Comparison of ENCODE assay signal across 8 cellular contexts in the genomic region with DNA sequence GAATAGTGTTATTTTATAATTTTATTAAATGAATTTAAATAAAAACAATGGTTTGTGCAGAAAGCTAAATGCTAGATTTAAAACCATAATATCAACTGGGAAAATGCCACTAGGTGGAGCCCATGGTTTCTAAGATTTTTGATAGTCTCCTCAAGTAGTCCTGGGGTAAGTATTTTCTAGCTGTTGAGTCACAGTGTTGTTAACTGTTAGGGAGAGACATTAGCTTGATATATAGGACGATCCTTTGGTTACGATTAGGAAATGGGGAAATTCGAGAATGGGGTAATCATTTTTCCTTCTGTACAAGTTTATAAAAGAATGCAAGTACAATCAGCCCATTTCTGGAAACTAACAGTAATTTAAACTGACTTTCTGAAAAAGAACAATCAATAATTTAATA.
A peak's percentile ranks its signal among the peaks of the same experiment; 100 is the strongest.
DNase-seq lines count a peak whose midpoint lies in the region; ATAC-seq and TF ChIP-seq lines count a peak whose summit lies in the region.

No MANE protein-coding gene starts in this region.

- intact Hi-C loops in IMR-90 (cut with micrococcal nuclease), result loop anchor here (1.0 to 10.0 kb wide), 6 partner anchors 311 to 949 kb away; no protein-coding TSS in a partner anchor

- no peak overlapping the region for H2AK9ac ChIP-seq in IMR-90 (replicated peaks; ENCODE audit: low read depth, low read length, poor library complexity)

- ATAC-seq in IMR-90 (ENCODE audit: low read depth), result peak; percentile 96
- no peak for ATAC-seq in HG02678 (IDR thresholded peaks at IDR 0.05; ENCODE audit: unreplicated experiment)
- no peak for ATAC-seq in GM21825 (IDR thresholded peaks at IDR 0.05; ENCODE audit: unreplicated experiment)

- H3K4me1 ChIP-seq in IMR-90 (ENCODE audit: control insufficient read depth, insufficient read depth, low read length), result no peaks in the 10 kb centered on the region
- peaks cover 2% of the 10 kb centered on the region for H3K4me1 ChIP-seq in parathyroid adenoma

- no peak overlapping the region for H4K91ac ChIP-seq in IMR-90 (ENCODE audit: insufficient read depth, low read depth, low read length)

- H3K14ac ChIP-seq in IMR-90 (replicated peaks; ENCODE audit: low read depth, low read length), result no peak overlapping the region

- H3K27me3 ChIP-seq in IMR-90 (ENCODE audit: control insufficient read depth, insufficient read depth, low read length), result no peaks in the 10 kb centered on the region
- H3K27me3 ChIP-seq in parathyroid adenoma (ENCODE audit: control insufficient read depth, insufficient read depth, low read length), result no peaks in the 10 kb centered on the region

- POLR2A ChIA-PET in IMR-90 (lab: Charles Lee; ENCODE audit: unreplicated experiment), result interaction anchor here (0.5 to 0.7 kb wide), 2 partner anchors 320 to 947 kb away, joined by 3 read pairs; no protein-coding TSS in a partner anchor

- peak; percentile 80 for TF ChIP-seq RAD21 in IMR-90 (IDR thresholded peaks at IDR 0.05; ENCODE audit: low read length)

- no peak overlapping the region for H2BK120ac ChIP-seq in IMR-90 (ENCODE audit: low read depth, low read length)

- no TSS peak for BruUV-seq in IMR-90 (replicated peaks; lab: Mats Ljungman, UMichigan)

- H3K79me1 ChIP-seq in IMR-90 (ENCODE audit: low read depth in 1 of 2, low read length in 2 of 2), result no peaks in the 10 kb centered on the region

- H4K20me1 ChIP-seq in IMR-90 (ENCODE audit: insufficient read depth, low read length), result no peaks in the 10 kb centered on the region

- no peak overlapping the region for H2BK20ac ChIP-seq in IMR-90 (ENCODE audit: low read depth, low read length)

- dilution Hi-C loops in IMR-90 (cut with HindIII; ENCODE audit: low sequenced_read_pairs, unreplicated experiment), result no loop called here

- H2BK5ac ChIP-seq in IMR-90 (ENCODE audit: low read depth, low read length, poor library complexity, severe bottlenecking), result no peak overlapping the region

- no peak overlapping the region for H3K9ac ChIP-seq in IMR-90 (ENCODE audit: low read depth, low read length)
- H3K9ac ChIP-seq in SK-N-MC (ENCODE audit: insufficient read length), result no peak overlapping the region
- H3K9ac ChIP-seq in parathyroid adenoma, result no peak overlapping the region

- H2AK5ac ChIP-seq in IMR-90 (ENCODE audit: low read depth, low read length), result no peak overlapping the region

- no peak overlapping the region for H2AFZ ChIP-seq in IMR-90 (replicated peaks; ENCODE audit: low read length, poor library complexity)
- no peak overlapping the region for H2AFZ ChIP-seq in parathyroid adenoma

- H3K9me1 ChIP-seq in IMR-90 (ENCODE audit: insufficient read depth, low read length), result no peaks in the 10 kb centered on the region

- no peak overlapping the region for H3K18ac ChIP-seq in IMR-90 (ENCODE audit: low read depth, low read length)

- H3K79me2 ChIP-seq in parathyroid adenoma, result no peaks in the 10 kb centered on the region

- in situ Hi-C loops in IMR-90 (cut with MboI; ENCODE audit: low sequenced_read_pairs), result no loop called here

- H3K27ac ChIP-seq in IMR-90 (ENCODE audit: insufficient read depth, low read length), result no peak overlapping the region
- no peak overlapping the region for H3K27ac ChIP-seq in SK-N-MC
- H3K27ac ChIP-seq in parathyroid adenoma, result no peak overlapping the region

- no peaks in the 10 kb centered on the region for H3K9me3 ChIP-seq in IMR-90 (ENCODE audit: control insufficient read depth, insufficient read depth, low read length)
- H3K9me3 ChIP-seq in SK-N-MC (ENCODE audit: low read depth, low read length), result no peaks in the 10 kb centered on the region
- no peaks in the 10 kb centered on the region for H3K9me3 ChIP-seq in parathyroid adenoma (ENCODE audit: control insufficient read depth, low read length)

- H3K4me3 ChIP-seq in IMR-90 (ENCODE audit: insufficient read depth, low read depth, low read length), result no peak overlapping the region
- H3K4me3 ChIP-seq in SK-N-MC, result peak overlapping the region; percentile 36
- no peak overlapping the region for H3K4me3 ChIP-seq in fibroblast of the aortic adventitia (ENCODE audit: low read depth, low read length)
- no peak overlapping the region for H3K4me3 ChIP-seq in parathyroid adenoma (ENCODE audit: low read depth, low read length)

- DNase-seq in NCI-H2081 (lab: John Stamatoyannopoulos, UW), result peak; percentile 24 to 60
- DNase-seq in NCI-H2081 treated with DMSO at 0.1 percent for 48 hours (lab: John Stamatoyannopoulos, UW), result no peak
- DNase-seq in IMR-90, result peak; percentile 89
- DNase-seq in SK-N-MC (ENCODE audit: low read depth, low spot score), result peak; percentile 80
- peak; percentile 91 for DNase-seq in fibroblast of the aortic adventitia (ENCODE audit: low read depth)

- no peak overlapping the region for H2BK15ac ChIP-seq in IMR-90 (ENCODE audit: low read depth, low read length)

- H3K56ac ChIP-seq in IMR-90 (ENCODE audit: extremely low read depth, insufficient read depth, low read length), result no peak overlapping the region

- no peak overlapping the region for H4K8ac ChIP-seq in IMR-90 (ENCODE audit: low read depth in 2 of 2, low read length in 2 of 2)

- H3K36me3 ChIP-seq in IMR-90 (ENCODE audit: control insufficient read depth, insufficient read depth, low read length), result no peaks in the 10 kb centered on the region
- H3K36me3 ChIP-seq in SK-N-MC (ENCODE audit: insufficient read depth, low read length), result no peaks in the 10 kb centered on the region
- H3K36me3 ChIP-seq in parathyroid adenoma (ENCODE audit: control insufficient read depth, insufficient read depth, low read length), result no peaks in the 10 kb centered on the region

- no peak overlapping the region for H3K23ac ChIP-seq in IMR-90 (ENCODE audit: low read depth, low read length)

- H3K4me2 ChIP-seq in IMR-90 (ENCODE audit: low read depth, low read length) (peak overlapping the region; percentile 83), parathyroid adenoma (ENCODE audit: low read length) (no peak overlapping the region)

- CTCF ChIA-PET in IMR-90 (lab: Yijun Ruan, JAX), result interaction anchor here (0.6 to 1.6 kb wide), 9 partner anchors 10 to 949 kb away, joined by 3 to 6 read pairs (median 3); no protein-coding TSS in a partner anchor

- peak; percentile 75 for TF ChIP-seq CTCF in IMR-90 (conservative IDR thresholded peaks at IDR 0.05; ENCODE audit: low read depth, low read length)
- TF ChIP-seq CTCF in fibroblast of the aortic adventitia (IDR thresholded peaks at IDR 0.05; ENCODE audit: insufficient read depth, low read length), result peak; percentile 65
- TF ChIP-seq CTCF in parathyroid adenoma (IDR thresholded peaks at IDR 0.05), result peak; percentile 25

- TF ChIP-seq POLR2A in IMR-90 (IDR thresholded peaks at IDR 0.05; ENCODE audit: low read depth, low read length), result no peak

- no CpG with 5 or more reads among the region's 3 CpGs for WGBS in IMR-90 (ENCODE audit: extremely low coverage in 2 of 2, insufficient read length in 1 of 2), 2 experiments

- no peak overlapping the region for H3K4ac ChIP-seq in IMR-90 (ENCODE audit: low read depth, low read length)

- H4K5ac ChIP-seq in IMR-90 (ENCODE audit: low read depth, low read length), result no peak overlapping the region

TF ChIP-seq in IMR-90, 13 proteins besides CTCF, POLR2A, EP300 and RAD21:
- TF ChIP-seq CEBPB (IDR thresholded peaks at IDR 0.05; ENCODE audit: low read depth, low read length), result peak; percentile 40; the same call in 1 of the 2 replicates
- peak; percentile 95 for TF ChIP-seq SMC3 (IDR thresholded peaks at IDR 0.05; ENCODE audit: low read depth, low read length)
- TF ChIP-seq CHD1 (IDR thresholded peaks at IDR 0.05; ENCODE audit: low read depth, low read length), result no peak
TF ChIP-seq in IMR-90: peak in this region for 2.

Comparison
In these comparisons a context has a peak if more than half of its experiments do, and no peak if none do; other contexts are left out.
1. CTCF ChIP-seq: peak in every context shown above with its lines; median percentile 75 in IMR-90; 65 in fibroblast of the aortic adventitia; 25 in parathyroid adenoma.